ENCODE assay signal across 26 cellular contexts in genomic region chr12:61254225-61254624, GRCh38.
"Had no signal": no experiment of that assay in that cellular context is flagged by ENCODE, and none has a peak within 500 bp of the region (broad histone marks: within the 10 kb centered on the region; RNA-seq: fewer than 3 reads in every experiment).

No MANE protein-coding gene starts in this region.

- H3K27me3 ChIP-seq: colonic mucosa, esophagus squamous epithelium, ovary, sigmoid colon, stomach, thyroid gland, vagina had no signal

- H3K9me3 Mint-ChIP-seq: nephron had no signal

- H3K9me3 ChIP-seq: colonic mucosa, esophagus squamous epithelium, ovary, psoas muscle, sigmoid colon, stomach, thyroid gland, vagina had no signal

- H3K27ac Mint-ChIP-seq: dendritic cell treated with granulocyte-macrophage colony-stimulating factor and Interleukin-4, amounts not matched to agents 40 ng/mL and 50 ng/mL, for 4 days; naive thymus-derived CD4-positive, alpha-beta T cell; nephron; stimulated activated effector memory CD8-positive, alpha-beta T cell treated with anti-CD3 and anti-CD28 coated beads, Interleukin-12 subunit alpha, Interleukin-12 subunit beta, amount 100 ng/mL, for 72 hours had no signal

- ATAC-seq: left ventricle myocardium superior; naive thymus-derived CD4-positive, alpha-beta T cell; psoas muscle; right cardiac atrium; stimulated activated effector memory CD8-positive, alpha-beta T cell treated with anti-CD3 and anti-CD28 coated beads, Interleukin-12 subunit alpha, Interleukin-12 subunit beta, amount 100 ng/mL, for 72 hours had no signal

- H3K4me3 ChIP-seq: colonic mucosa, esophagus squamous epithelium, lung, ovary, psoas muscle, sigmoid colon, stomach, thyroid gland, vagina had no signal

- H3K4me3 Mint-ChIP-seq: dendritic cell treated with granulocyte-macrophage colony-stimulating factor and Interleukin-4, amounts not matched to agents 40 ng/mL and 50 ng/mL, for 4 days; naive thymus-derived CD4-positive, alpha-beta T cell; nephron; stimulated activated effector memory CD8-positive, alpha-beta T cell treated with anti-CD3 and anti-CD28 coated beads, Interleukin-12 subunit alpha, Interleukin-12 subunit beta, amount 100 ng/mL, for 72 hours had no signal

- H3K4me1 Mint-ChIP-seq: naive thymus-derived CD4-positive, alpha-beta T cell; nephron; stimulated activated effector memory CD8-positive, alpha-beta T cell treated with anti-CD3 and anti-CD28 coated beads, Interleukin-12 subunit alpha, Interleukin-12 subunit beta, amount 100 ng/mL, for 72 hours had no signal

- H3K27me3 Mint-ChIP-seq: dendritic cell treated with granulocyte-macrophage colony-stimulating factor and Interleukin-4, amounts not matched to agents 40 ng/mL and 50 ng/mL, for 4 days; naive thymus-derived CD4-positive, alpha-beta T cell had no signal

- H3K36me3 Mint-ChIP-seq: naive thymus-derived CD4-positive, alpha-beta T cell; stimulated activated effector memory CD8-positive, alpha-beta T cell treated with anti-CD3 and anti-CD28 coated beads, Interleukin-12 subunit alpha, Interleukin-12 subunit beta, amount 100 ng/mL, for 72 hours had no signal

- H3K36me3 ChIP-seq: colonic mucosa, esophagus squamous epithelium, ovary, sigmoid colon, stomach, thyroid gland, vagina had no signal

- H3K4me1 ChIP-seq: colonic mucosa, esophagus squamous epithelium, psoas muscle, sigmoid colon, stomach, thyroid gland, vagina had no signal

- H3K27ac ChIP-seq: colonic mucosa, esophagus squamous epithelium, ovary, psoas muscle, sigmoid colon, stomach, thyroid gland, vagina had no signal

- DNase-seq: colonic mucosa; effector CD8-positive, alpha-beta T cell; erythroblast; esophagus squamous epithelium; hypothalamus; left ventricle myocardium superior; mesenchymal stem cell; midbrain; naive thymus-derived CD4-positive, alpha-beta T cell; nucleus accumbens; ovary; posterior cingulate gyrus; psoas muscle; right cardiac atrium; sigmoid colon; stimulated activated CD4-positive, alpha-beta T cell treated with anti-CD3 and anti-CD28 coated beads, Interleukin-2, amount 100 ng/mL, for 24 hours; stimulated activated CD4-positive, alpha-beta T cell treated with anti-CD3 and anti-CD28 coated beads, Interleukin-4, amount 100 ng/mL, for 24 hours; stimulated activated naive CD4-positive, alpha-beta T cell treated with Interleukin-2 at 50 U/mL for 16 hours; stomach; thyroid gland; trophoblast cell had no signal
